Comparison of ENCODE assay signal across 17 cellular contexts in the genomic region with DNA sequence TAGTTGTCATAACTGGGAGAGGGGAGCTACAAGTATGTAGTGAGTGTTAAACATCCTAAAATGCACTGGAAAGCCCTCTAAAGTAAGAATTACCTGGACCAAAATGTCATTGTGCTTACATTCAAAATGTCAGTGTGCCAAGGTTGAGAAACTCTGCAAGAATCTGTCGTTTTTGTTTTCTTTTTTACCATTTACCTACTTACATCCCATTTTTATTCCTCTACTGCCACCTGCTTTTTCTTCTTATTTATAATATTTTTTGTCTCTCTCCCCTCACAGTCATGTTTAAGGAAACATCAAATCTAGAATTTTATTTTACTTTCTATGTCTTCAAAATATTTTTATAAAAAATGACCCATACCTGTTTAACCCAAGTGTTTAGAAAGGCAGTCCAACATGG.
"Had no signal": no experiment of that assay in that cellular context is flagged by ENCODE, and none has a peak within 500 bp of the region (broad histone marks: within the 10 kb centered on the region; RNA-seq: fewer than 3 reads in every experiment).

No MANE protein-coding gene starts in this region.

- H3K4me1 Mint-ChIP-seq: activated CD4-positive, alpha-beta memory T cell treated with anti-CD3 and anti-CD28 coated beads, Interleukin-2, amount 10 ng/mL, durations not matched to agents 7 days and 5 days; activated T-helper 17 cell treated with anti-CD3 and anti-CD28 coated beads, Interleukin-2, amount 50 U/mL, for 72 hours; central memory CD8-positive, alpha-beta T cell; nephron progenitor cell had no signal

- H3K4me1 ChIP-seq: gastrocnemius medialis, lower lobe of right lung, thyroid gland had no signal

- DNase-seq: activated CD4-positive, alpha-beta memory T cell treated with anti-CD3 and anti-CD28 coated beads, Interleukin-2, amount 10 ng/mL, durations not matched to agents 7 days and 5 days; activated CD4-positive, alpha-beta T cell treated with anti-CD3 and anti-CD28 coated beads for 48 hours; activated CD4-positive, CD25-positive, alpha-beta regulatory T cell; activated naive CD4-positive, alpha-beta T cell treated with Interleukin-2 at 50 U/mL for 16 hours; activated T-cell treated with anti-CD3 and anti-CD28 coated beads, Interleukin-2, amount 50 U/mL, for 1 hour; brain microvascular endothelial cell; cortex of kidney; effector CD4-positive, alpha-beta T cell; gastrocnemius medialis; left colon; lower lobe of right lung; nephron progenitor cell; stimulated activated CD8-positive, alpha-beta memory T cell treated with anti-CD3 and anti-CD28 coated beads, Interleukin-4, amount 100 ng/mL, for 48 hours; stimulated activated naive CD4-positive, alpha-beta T cell; thyroid gland had no signal

- H3K9me3 ChIP-seq: gastrocnemius medialis, lower lobe of right lung, thyroid gland had no signal

- H3K27ac Mint-ChIP-seq: activated CD4-positive, alpha-beta memory T cell treated with anti-CD3 and anti-CD28 coated beads, Interleukin-2, amount 10 ng/mL, durations not matched to agents 7 days and 5 days; activated T-helper 17 cell treated with anti-CD3 and anti-CD28 coated beads, Interleukin-2, amount 50 U/mL, for 72 hours; nephron progenitor cell had no signal

- H3K27me3 ChIP-seq: brain microvascular endothelial cell, gastrocnemius medialis, thyroid gland had no signal

- H3K27me3 Mint-ChIP-seq: activated CD4-positive, alpha-beta memory T cell treated with anti-CD3 and anti-CD28 coated beads, Interleukin-2, amount 10 ng/mL, durations not matched to agents 7 days and 5 days; activated T-helper 17 cell treated with anti-CD3 and anti-CD28 coated beads, Interleukin-2, amount 50 U/mL, for 72 hours; central memory CD8-positive, alpha-beta T cell had no signal

- H3K4me3 Mint-ChIP-seq: activated CD4-positive, alpha-beta memory T cell treated with anti-CD3 and anti-CD28 coated beads, Interleukin-2, amount 10 ng/mL, durations not matched to agents 7 days and 5 days; activated T-helper 17 cell treated with anti-CD3 and anti-CD28 coated beads, Interleukin-2, amount 50 U/mL, for 72 hours; central memory CD8-positive, alpha-beta T cell; nephron progenitor cell had no signal

- H3K4me3 ChIP-seq: gastrocnemius medialis, lower lobe of right lung, thyroid gland had no signal

- H3K36me3 ChIP-seq: brain microvascular endothelial cell, gastrocnemius medialis, lower lobe of right lung, thyroid gland had no signal

- ATAC-seq: activated T-helper 17 cell treated with anti-CD3 and anti-CD28 coated beads, Interleukin-2, amount 50 U/mL, for 72 hours; gastrocnemius medialis; left colon; lower lobe of right lung had no signal

- H3K27ac ChIP-seq: brain microvascular endothelial cell, gastrocnemius medialis, lower lobe of right lung, thyroid gland had no signal

- H3K9me3 Mint-ChIP-seq: activated T-helper 17 cell treated with anti-CD3 and anti-CD28 coated beads, Interleukin-2, amount 50 U/mL, for 72 hours; nephron progenitor cell had no signal
